18 cellular contexts compared by ENCODE assay signal in genomic region chr7:30212720-30213119, GRCh38.
A peak's percentile ranks its signal among the peaks of the same experiment; 100 is the strongest.
DNase-seq lines count a peak whose midpoint lies in the region; ATAC-seq and FAIRE-seq lines count a peak whose summit lies in the region.
"Had no signal": no experiment of that assay in that cellular context is flagged by ENCODE, and none has a peak within 500 bp of the region (broad histone marks: within the 10 kb centered on the region; RNA-seq: fewer than 3 reads in every experiment).

No MANE protein-coding gene starts in this region.

- FAIRE-seq in HTR-8/SVneo (lab: Jason Lieb, UNC), result peak; percentile 40

- intact Hi-C loops in left colon (cut with DNase I, micrococcal nuclease), result no loop called here

- peak; percentile 54 for DNase-seq in Ammon's horn (ENCODE audit: low spot score)
- no peak for DNase-seq in HTR-8/SVneo (ENCODE audit: insufficient read length, low spot score)
- DNase-seq in SK-N-DZ (ENCODE audit: low spot score), result peak; percentile 52
- no peak for DNase-seq in left colon
- no peak for DNase-seq in CD1c-positive myeloid dendritic cell (ENCODE audit: extremely low spot score)
- DNase-seq: activated CD4-positive, alpha-beta memory T cell treated with anti-CD3 and anti-CD28 coated beads, Interleukin-2, amount 10 ng/mL, durations not matched to agents 7 days and 5 days; aorta; Calu3; central memory CD4-positive, alpha-beta T cell; EL; KBM-7; NCI-H187 treated with DMSO at 0.1 percent for 48 hours; OCI-M1; psoas muscle; SW 1271 had no signal

- ATAC-seq in left colon (peak; percentile 43), GM21576 (IDR thresholded peaks at IDR 0.05; ENCODE audit: unreplicated experiment) (no peak), HG02884 (IDR thresholded peaks at IDR 0.05; ENCODE audit: unreplicated experiment) (no peak), GM18909 (IDR thresholded peaks at IDR 0.05; ENCODE audit: poor library complexity, unreplicated experiment) (no peak)

Comparison
In these comparisons a context has a peak if more than half of its experiments do, and no peak if none do; other contexts are left out.
1. DNase-seq: peak in Ammon's horn (single experiment) and SK-N-DZ (single experiment); none in HTR-8/SVneo (single experiment), left colon (0 of 2) and CD1c-positive myeloid dendritic cell (single experiment).